In genomic region chr13:94548382-94549240, GRCh38 we compare ENCODE assay signal across 8 cellular contexts. TPM values are rescaled to one million over a fixed set of nuclear protein-coding genes. Genes with fewer than 3 reads are reported as not detected.
DNase-seq lines count a peak whose midpoint lies in the region; ATAC-seq and TF ChIP-seq lines count a peak whose summit lies in the region.

No MANE protein-coding gene starts in this region.

- no peaks in the 10 kb centered on the region for H3K27me3 ChIP-seq in BE2C

- in situ Hi-C loops in KBM-7 (cut with MboI; ENCODE audit: low pct_unique_long_range_greater_than_20kb, low sequenced_read_pairs) = no loop called here

- ATAC-seq in GM18520 (IDR thresholded peaks at IDR 0.05; ENCODE audit: unreplicated experiment) = peak; percentile 34
- ATAC-seq in HG03039 (IDR thresholded peaks at IDR 0.05; ENCODE audit: unreplicated experiment) = peak; percentile 46
- ATAC-seq in activated T-helper 17 cell treated with anti-CD3 and anti-CD28 coated beads, Interleukin-2, amount 50 U/mL, for 72 hours (replicated peaks) = peak; percentile 54
- peak; percentile 63 for ATAC-seq in omental fat pad (ENCODE audit: low FRiP score)

- H3K9me3 ChIP-seq in BE2C = no peaks in the 10 kb centered on the region

- DNase-seq in BE2C (no peak), NCI-H510A (lab: John Stamatoyannopoulos, UW) (peak; percentile 23), glomerular visceral epithelial cell (ENCODE audit: extremely low spot score) (peak; percentile 9), omental fat pad (ENCODE audit: low spot score) (peak; percentile 43), KBM-7 (no peak)

- no peaks in the 10 kb centered on the region for H3K36me3 ChIP-seq in BE2C

- peaks cover 19% of the 10 kb centered on the region for H3K36me3 Mint-ChIP-seq in activated T-helper 17 cell treated with anti-CD3 and anti-CD28 coated beads, Interleukin-2, amount 50 U/mL, for 72 hours (ENCODE audit: low read depth)

- peak overlapping the region; percentile 88 for H3K4me3 ChIP-seq in BE2C (ENCODE audit: low read depth, low read length)

- H3K4me1 ChIP-seq in BE2C = no peaks in the 10 kb centered on the region

- H3K4me1 Mint-ChIP-seq in activated T-helper 17 cell treated with anti-CD3 and anti-CD28 coated beads, Interleukin-2, amount 50 U/mL, for 72 hours = peaks cover 13% of the 10 kb centered on the region

- no peaks in the 10 kb centered on the region for H3K9me3 Mint-ChIP-seq in activated T-helper 17 cell treated with anti-CD3 and anti-CD28 coated beads, Interleukin-2, amount 50 U/mL, for 72 hours

- H3K27me3 Mint-ChIP-seq in activated T-helper 17 cell treated with anti-CD3 and anti-CD28 coated beads, Interleukin-2, amount 50 U/mL, for 72 hours = no peaks in the 10 kb centered on the region

- H3K27ac Mint-ChIP-seq in activated T-helper 17 cell treated with anti-CD3 and anti-CD28 coated beads, Interleukin-2, amount 50 U/mL, for 72 hours = peak overlapping the region; percentile 99

- TF ChIP-seq CTCF in BE2C (IDR thresholded peaks at IDR 0.05; ENCODE audit: low read depth, low read length) = peak; percentile 20; the same call in 1 of the 2 replicates
- no peak for TF ChIP-seq CTCF in omental fat pad (IDR thresholded peaks at IDR 0.05)

- H3K4me3 Mint-ChIP-seq in activated T-helper 17 cell treated with anti-CD3 and anti-CD28 coated beads, Interleukin-2, amount 50 U/mL, for 72 hours = peak overlapping the region; percentile 88

RNA-seq across cellular contexts. Expression of gene TGDS, which starts 47.3 kb away (rescaled TPM):
- 12.4 TPM for polyA plus RNA-seq in BE2C (2012; ENCODE audit: insufficient read depth, insufficient read length, low read depth)
- total RNA-seq in activated T-helper 17 cell treated with anti-CD3 and anti-CD28 coated beads, Interleukin-2, amount 50 U/mL, for 72 hours = 10 to 100 TPM; 18.2 to 24.4 TPM
- total RNA-seq in omental fat pad = 10 to 100 TPM; 10.7 to 21.3 (median 13.7) TPM

RNA-seq across cellular contexts. Expression of gene GPR180, which starts 53.0 kb away (rescaled TPM):
- polyA plus RNA-seq in BE2C (2012; ENCODE audit: insufficient read depth, insufficient read length, low read depth) = 2.4 TPM
- total RNA-seq in activated T-helper 17 cell treated with anti-CD3 and anti-CD28 coated beads, Interleukin-2, amount 50 U/mL, for 72 hours = 1 to 10 TPM; 6.7 to 8.0 TPM
- total RNA-seq in omental fat pad = 10 to 100 TPM in 2 of 4 donors, 1 to 10 TPM in 2; 5.3 to 33.4 (median 12.9) TPM

Comparison
In these comparisons a context has a peak if more than half of its experiments do, and no peak if none do; other contexts are left out.
1. DNase-seq: peak in NCI-H510A (single experiment), glomerular visceral epithelial cell (single experiment) and omental fat pad (single experiment); none in BE2C (single experiment) and KBM-7 (single experiment).
2. Peak in every context shown above with its lines, with median percentiles within 50 percentile points of each other: ATAC-seq.